Comparison of ENCODE assay signal across 11 cellular contexts in the genomic region with DNA sequence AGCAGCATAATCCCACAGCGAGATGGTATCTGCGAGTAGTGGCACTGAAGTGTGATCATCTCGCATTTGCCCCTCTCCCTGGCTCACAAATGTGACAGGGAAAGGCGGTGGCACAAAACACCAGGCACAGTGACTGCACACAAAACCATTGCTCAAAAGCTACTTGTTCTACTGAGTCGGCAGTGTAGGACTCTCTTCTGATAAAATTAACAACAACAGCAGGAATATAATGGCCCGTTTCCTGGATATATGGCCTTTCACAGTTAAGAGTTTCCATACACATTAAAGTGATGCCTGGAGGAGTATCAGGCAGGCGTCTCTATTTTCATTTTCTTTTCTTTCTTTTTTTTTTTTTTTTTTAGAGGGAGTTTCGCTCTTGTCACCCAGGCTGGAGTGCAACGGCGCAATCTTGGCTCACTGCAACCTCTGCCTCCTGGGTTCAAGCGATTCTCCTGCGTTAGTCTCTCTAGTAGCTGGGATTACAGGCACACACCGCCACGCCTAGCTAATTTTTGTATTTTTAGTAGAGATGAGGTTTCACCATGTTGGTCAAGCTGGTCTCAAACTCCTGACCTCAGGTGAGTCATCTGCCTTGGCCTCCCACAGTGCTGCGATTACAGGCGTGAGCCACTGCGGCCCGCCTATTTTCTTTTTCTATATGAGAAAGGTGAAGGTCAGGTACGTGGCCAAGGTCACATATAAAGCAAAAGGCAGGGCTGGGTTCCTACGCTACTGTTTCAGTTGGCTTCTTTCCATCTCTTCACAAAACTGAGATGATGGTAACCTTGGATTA.
DNase-seq lines count a peak whose midpoint lies in the region; ATAC-seq and TF ChIP-seq lines count a peak whose summit lies in the region.
"Had no signal": no experiment of that assay in that cellular context is flagged by ENCODE, and none has a peak within 500 bp of the region (broad histone marks: within the 10 kb centered on the region; RNA-seq: fewer than 3 reads in every experiment).

No MANE protein-coding gene starts in this region.

- H3K27me3 Mint-ChIP-seq in WTC11 (ENCODE audit: low read depth) (no peaks in the 10 kb centered on the region), neural progenitor cell (ENCODE audit: insufficient read depth, low read depth) (no peaks in the 10 kb centered on the region)
- H3K27me3 Mint-ChIP-seq: T-helper 17 cell had no signal

- H3K27ac ChIP-seq in neural progenitor cell (no peak overlapping the region), esophagus muscularis mucosa (replicated peaks in 1 of 4) (no peak overlapping the region)

- WGBS in esophagus muscularis mucosa, result 92% methylated on average over 20 of the region's 20 CpGs

- H3K79me2 ChIP-seq in neural progenitor cell (ENCODE audit: low read depth), result no peaks in the 10 kb centered on the region

- ATAC-seq in HG02763 (IDR thresholded peaks at IDR 0.05; ENCODE audit: unreplicated experiment) (peak; percentile 33), WTC11 (no peak), HG03457 (IDR thresholded peaks at IDR 0.05; ENCODE audit: unreplicated experiment) (no peak), HG02973 (IDR thresholded peaks at IDR 0.05; ENCODE audit: unreplicated experiment) (no peak)
- ATAC-seq: sciatic nerve, T-helper 17 cell had no signal

- DNase-seq in GM12865 (ENCODE audit: low read depth) (peak; percentile 90), WTC11 (ENCODE audit: low spot score) (no peak), myocyte (ENCODE audit: low read depth) (peak; percentile 34), neural progenitor cell (ENCODE audit: low spot score) (no peak), esophagus muscularis mucosa (ENCODE audit: extremely low spot score) (no peak)
- DNase-seq: NCI-H526, T-helper 17 cell had no signal

- no peaks in the 10 kb centered on the region for H3K9me3 Mint-ChIP-seq in WTC11
- H3K9me3 Mint-ChIP-seq in neural progenitor cell, result no peaks in the 10 kb centered on the region

- H3K27me3 ChIP-seq in neural progenitor cell (no peaks in the 10 kb centered on the region), esophagus muscularis mucosa (no peaks in the 10 kb centered on the region)

- TF ChIP-seq EP300 in esophagus muscularis mucosa (IDR thresholded peaks at IDR 0.05), result no peak

- no peak overlapping the region for H3K4me2 ChIP-seq in neural progenitor cell

- H3K4me3 Mint-ChIP-seq in WTC11, result no peak overlapping the region
- H3K4me3 Mint-ChIP-seq in neural progenitor cell, result no peak overlapping the region
- H3K4me3 Mint-ChIP-seq: T-helper 17 cell had no signal

- H3K4me3 ChIP-seq in GM12865 (ENCODE audit: low read depth, low read length) (peak overlapping the region; percentile 39), neural progenitor cell (no peak overlapping the region), esophagus muscularis mucosa (no peak overlapping the region)

- H3K9me3 ChIP-seq in neural progenitor cell (ENCODE audit: low read depth), result no peaks in the 10 kb centered on the region
- no peaks in the 10 kb centered on the region for H3K9me3 ChIP-seq in esophagus muscularis mucosa

- POLR2A ChIA-PET in WTC11 (lab: Charles Lee), result interaction anchor here (0.6 kb wide), 1 partner anchor 50 kb away, joined by 4 read pairs; no protein-coding TSS in a partner anchor

- no peaks in the 10 kb centered on the region for H3F3A ChIP-seq in neural progenitor cell (ENCODE audit: low read depth)

- CTCF ChIA-PET in WTC11 (lab: Charles Lee), result no interaction called here

- peaks cover 7% of the 10 kb centered on the region for H4K20me1 ChIP-seq in neural progenitor cell (ENCODE audit: low read depth)

- TF ChIP-seq CTCF in GM12865 (IDR thresholded peaks at IDR 0.05; ENCODE audit: insufficient read depth, low read depth, low read length, missing control alignments) (no peak), WTC11 (IDR thresholded peaks at IDR 0.05) (no peak), neural progenitor cell (IDR thresholded peaks at IDR 0.05) (no peak), esophagus muscularis mucosa (IDR thresholded peaks at IDR 0.05) (no peak)

- H2AFZ ChIP-seq in neural progenitor cell (replicated peaks), result no peak overlapping the region

- H3K27ac Mint-ChIP-seq in WTC11 (peak overlapping the region; percentile 85), neural progenitor cell (no peak overlapping the region)
- H3K27ac Mint-ChIP-seq: T-helper 17 cell had no signal

- H3K36me3 ChIP-seq in neural progenitor cell (no peaks in the 10 kb centered on the region), esophagus muscularis mucosa (no peaks in the 10 kb centered on the region)

- H3K36me3 Mint-ChIP-seq in WTC11 (no peaks in the 10 kb centered on the region), neural progenitor cell (no peaks in the 10 kb centered on the region)

- intact Hi-C loops in esophagus muscularis mucosa (cut with DNase I), result no loop called here

- peaks cover 45% of the 10 kb centered on the region for H3K4me1 Mint-ChIP-seq in WTC11
- peaks cover 4% of the 10 kb centered on the region for H3K4me1 Mint-ChIP-seq in neural progenitor cell

- H3K9ac ChIP-seq in neural progenitor cell, result no peak overlapping the region

- TF ChIP-seq POLR2A in esophagus muscularis mucosa (IDR thresholded peaks at IDR 0.05; ENCODE audit: low read depth), result no peak

- H3K4me1 ChIP-seq in neural progenitor cell, result peaks cover 10% of the 10 kb centered on the region
- H3K4me1 ChIP-seq in esophagus muscularis mucosa, result peaks cover 22 to 69% (median 43%) of the 10 kb centered on the region in 4 donors

TF ChIP-seq in WTC11, 78 proteins besides CTCF, POLR2A, EP300 and RAD21 (continues in another document):
- TF ChIP-seq, protein P1, sequence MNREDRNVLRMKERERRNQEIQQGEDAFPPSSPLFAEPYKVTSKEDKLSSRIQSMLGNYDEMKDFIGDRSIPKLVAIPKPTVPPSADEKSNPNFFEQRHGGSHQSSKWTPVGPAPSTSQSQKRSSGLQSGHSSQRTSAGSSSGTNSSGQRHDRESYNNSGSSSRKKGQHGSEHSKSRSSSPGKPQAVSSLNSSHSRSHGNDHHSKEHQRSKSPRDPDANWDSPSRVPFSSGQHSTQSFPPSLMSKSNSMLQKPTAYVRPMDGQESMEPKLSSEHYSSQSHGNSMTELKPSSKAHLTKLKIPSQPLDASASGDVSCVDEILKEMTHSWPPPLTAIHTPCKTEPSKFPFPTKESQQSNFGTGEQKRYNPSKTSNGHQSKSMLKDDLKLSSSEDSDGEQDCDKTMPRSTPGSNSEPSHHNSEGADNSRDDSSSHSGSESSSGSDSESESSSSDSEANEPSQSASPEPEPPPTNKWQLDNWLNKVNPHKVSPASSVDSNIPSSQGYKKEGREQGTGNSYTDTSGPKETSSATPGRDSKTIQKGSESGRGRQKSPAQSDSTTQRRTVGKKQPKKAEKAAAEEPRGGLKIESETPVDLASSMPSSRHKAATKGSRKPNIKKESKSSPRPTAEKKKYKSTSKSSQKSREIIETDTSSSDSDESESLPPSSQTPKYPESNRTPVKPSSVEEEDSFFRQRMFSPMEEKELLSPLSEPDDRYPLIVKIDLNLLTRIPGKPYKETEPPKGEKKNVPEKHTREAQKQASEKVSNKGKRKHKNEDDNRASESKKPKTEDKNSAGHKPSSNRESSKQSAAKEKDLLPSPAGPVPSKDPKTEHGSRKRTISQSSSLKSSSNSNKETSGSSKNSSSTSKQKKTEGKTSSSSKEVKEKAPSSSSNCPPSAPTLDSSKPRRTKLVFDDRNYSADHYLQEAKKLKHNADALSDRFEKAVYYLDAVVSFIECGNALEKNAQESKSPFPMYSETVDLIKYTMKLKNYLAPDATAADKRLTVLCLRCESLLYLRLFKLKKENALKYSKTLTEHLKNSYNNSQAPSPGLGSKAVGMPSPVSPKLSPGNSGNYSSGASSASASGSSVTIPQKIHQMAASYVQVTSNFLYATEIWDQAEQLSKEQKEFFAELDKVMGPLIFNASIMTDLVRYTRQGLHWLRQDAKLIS (CRISPR knock-in tag; IDR thresholded peaks at IDR 0.05; ENCODE audit: borderline replicate concordance), result no peak
- TF ChIP-seq, protein P2, sequence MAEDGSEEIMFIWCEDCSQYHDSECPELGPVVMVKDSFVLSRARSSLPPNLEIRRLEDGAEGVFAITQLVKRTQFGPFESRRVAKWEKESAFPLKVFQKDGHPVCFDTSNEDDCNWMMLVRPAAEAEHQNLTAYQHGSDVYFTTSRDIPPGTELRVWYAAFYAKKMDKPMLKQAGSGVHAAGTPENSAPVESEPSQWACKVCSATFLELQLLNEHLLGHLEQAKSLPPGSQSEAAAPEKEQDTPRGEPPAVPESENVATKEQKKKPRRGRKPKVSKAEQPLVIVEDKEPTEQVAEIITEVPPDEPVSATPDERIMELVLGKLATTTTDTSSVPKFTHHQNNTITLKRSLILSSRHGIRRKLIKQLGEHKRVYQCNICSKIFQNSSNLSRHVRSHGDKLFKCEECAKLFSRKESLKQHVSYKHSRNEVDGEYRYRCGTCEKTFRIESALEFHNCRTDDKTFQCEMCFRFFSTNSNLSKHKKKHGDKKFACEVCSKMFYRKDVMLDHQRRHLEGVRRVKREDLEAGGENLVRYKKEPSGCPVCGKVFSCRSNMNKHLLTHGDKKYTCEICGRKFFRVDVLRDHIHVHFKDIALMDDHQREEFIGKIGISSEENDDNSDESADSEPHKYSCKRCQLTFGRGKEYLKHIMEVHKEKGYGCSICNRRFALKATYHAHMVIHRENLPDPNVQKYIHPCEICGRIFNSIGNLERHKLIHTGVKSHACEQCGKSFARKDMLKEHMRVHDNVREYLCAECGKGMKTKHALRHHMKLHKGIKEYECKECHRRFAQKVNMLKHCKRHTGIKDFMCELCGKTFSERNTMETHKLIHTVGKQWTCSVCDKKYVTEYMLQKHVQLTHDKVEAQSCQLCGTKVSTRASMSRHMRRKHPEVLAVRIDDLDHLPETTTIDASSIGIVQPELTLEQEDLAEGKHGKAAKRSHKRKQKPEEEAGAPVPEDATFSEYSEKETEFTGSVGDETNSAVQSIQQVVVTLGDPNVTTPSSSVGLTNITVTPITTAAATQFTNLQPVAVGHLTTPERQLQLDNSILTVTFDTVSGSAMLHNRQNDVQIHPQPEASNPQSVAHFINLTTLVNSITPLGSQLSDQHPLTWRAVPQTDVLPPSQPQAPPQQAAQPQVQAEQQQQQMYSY (CRISPR knock-in tag; IDR thresholded peaks at IDR 0.05), result no peak
- no peak for TF ChIP-seq TEAD1 (CRISPR knock-in tag; IDR thresholded peaks at IDR 0.05)
- TF ChIP-seq, protein P3, sequence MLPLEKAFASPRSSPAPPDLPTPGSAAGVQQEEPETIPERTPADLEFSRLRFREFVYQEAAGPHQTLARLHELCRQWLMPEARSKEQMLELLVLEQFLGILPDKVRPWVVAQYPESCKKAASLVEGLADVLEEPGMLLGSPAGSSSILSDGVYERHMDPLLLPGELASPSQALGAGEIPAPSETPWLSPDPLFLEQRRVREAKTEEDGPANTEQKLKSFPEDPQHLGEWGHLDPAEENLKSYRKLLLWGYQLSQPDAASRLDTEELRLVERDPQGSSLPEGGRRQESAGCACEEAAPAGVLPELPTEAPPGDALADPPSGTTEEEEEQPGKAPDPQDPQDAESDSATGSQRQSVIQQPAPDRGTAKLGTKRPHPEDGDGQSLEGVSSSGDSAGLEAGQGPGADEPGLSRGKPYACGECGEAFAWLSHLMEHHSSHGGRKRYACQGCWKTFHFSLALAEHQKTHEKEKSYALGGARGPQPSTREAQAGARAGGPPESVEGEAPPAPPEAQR (CRISPR knock-in tag; IDR thresholded peaks at IDR 0.05), result no peak
- TF ChIP-seq CREB1 (CRISPR knock-in tag; IDR thresholded peaks at IDR 0.05), result no peak
- TF ChIP-seq ZBTB21 (CRISPR knock-in tag; IDR thresholded peaks at IDR 0.05; ENCODE audit: borderline replicate concordance), result no peak

Comparison
In these comparisons a context has a peak if more than half of its experiments do, and no peak if none do; other contexts are left out.
1. DNase-seq: peak in GM12865 (single experiment) and myocyte (single experiment); none in WTC11 (single experiment), neural progenitor cell (single experiment) and esophagus muscularis mucosa (single experiment).